ENCODE assay signal across 1 cellular context in genomic region chr12:108614639-108615038, GRCh38.
A peak's percentile ranks its signal among the peaks of the same experiment; 100 is the strongest.
TF ChIP-seq lines count a peak whose summit lies in the region.

No MANE protein-coding gene starts in this region.

TF ChIP-seq in K562, 482 proteins besides CTCF, POLR2A, EP300 and RAD21:
- TF ChIP-seq COPS2 (conservative IDR thresholded peaks at IDR 0.05) (no peak), OTX1 (CRISPR knock-in tag; IDR thresholded peaks at IDR 0.05) (no peak), RBM25 (IDR thresholded peaks at IDR 0.05; ENCODE audit: low read depth, low read length, severe bottlenecking) (peak; percentile 36), ZFP36 (IDR thresholded peaks at IDR 0.05; ENCODE audit: low read depth, low read length, partially characterized antibody) (peak; percentile 42), ZNF668 (CRISPR knock-in tag; IDR thresholded peaks at IDR 0.05) (no peak), KDM1A (IDR thresholded peaks at IDR 0.05) (0 out of 4 replicates have a peak, but pooled peaks of 1 of the 2 experiments have one; percentile 2), TGIF2 (CRISPR knock-in tag; IDR thresholded peaks at IDR 0.05) (no peak), SMAD3 (CRISPR knock-in tag; conservative IDR thresholded peaks at IDR 0.05) (no peak), NR0B1 (IDR thresholded peaks at IDR 0.05; ENCODE audit: partially characterized antibody) (no peak), CC2D1A (IDR thresholded peaks at IDR 0.05) (no peak), DNMT1 (IDR thresholded peaks at IDR 0.05) (no peak), GABPB1 (CRISPR knock-in tag; IDR thresholded peaks at IDR 0.05) (no peak), ZNF347 (CRISPR knock-in tag; IDR thresholded peaks at IDR 0.05; ENCODE audit: low read depth) (no peak), CBX5 (IDR thresholded peaks at IDR 0.05; ENCODE audit: borderline replicate concordance, low read depth) (no peak), BCL6 (CRISPR knock-in tag; IDR thresholded peaks at IDR 0.05) (no peak), NCOA4 (IDR thresholded peaks at IDR 0.05; ENCODE audit: partially characterized antibody) (no peak), E2F8 (IDR thresholded peaks at IDR 0.05; ENCODE audit: low read depth, partially characterized antibody) (no peak)
